ENCODE assay signal across 13 cellular contexts in the genomic region with DNA sequence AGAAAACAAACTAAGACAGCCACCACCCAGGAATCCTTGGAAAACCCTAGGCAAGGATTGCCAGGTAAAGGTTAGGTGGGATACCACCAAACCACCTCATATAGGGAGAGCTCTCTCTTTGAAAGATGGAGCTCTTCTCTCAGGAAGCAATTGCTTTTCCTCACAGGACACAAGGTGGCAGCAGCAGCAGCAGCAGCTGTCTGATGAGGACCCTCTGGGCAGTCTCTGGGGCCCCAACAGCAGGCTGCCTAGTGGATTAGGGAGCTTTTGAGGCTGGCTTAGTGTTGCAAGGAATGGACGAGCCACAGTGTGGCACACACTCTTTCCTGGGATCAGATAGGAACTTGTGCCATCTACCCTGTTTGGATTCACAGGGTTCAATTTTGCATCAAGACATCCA. TPM values are rescaled to one million over a fixed set of nuclear protein-coding genes. Genes with fewer than 3 reads are reported as not detected.
A peak's percentile ranks its signal among the peaks of the same experiment; 100 is the strongest.
DNase-seq lines count a peak whose midpoint lies in the region; ATAC-seq and TF ChIP-seq lines count a peak whose summit lies in the region.
"Had no signal": no experiment of that assay in that cellular context is flagged by ENCODE, and none has a peak within 500 bp of the region (broad histone marks: within the 10 kb centered on the region; RNA-seq: fewer than 3 reads in every experiment).

No MANE protein-coding gene starts in this region.

- no peak overlapping the region for H3K4me3 Mint-ChIP-seq in activated T-cell treated with anti-CD3 and anti-CD28 coated beads, Interleukin-2, amount 50 U/mL, for 24 hours
- H3K4me3 Mint-ChIP-seq: effector memory CD8-positive, alpha-beta T cell; stimulated activated effector memory CD8-positive, alpha-beta T cell treated with anti-CD3 and anti-CD28 coated beads, Interleukin-12 subunit alpha, Interleukin-12 subunit beta, amount 100 ng/mL, for 72 hours had no signal

- H3K27me3 Mint-ChIP-seq in activated T-cell treated with anti-CD3 and anti-CD28 coated beads, Interleukin-2, amount 50 U/mL, for 24 hours, result peaks cover 27% of the 10 kb centered on the region

- H3K4me3 ChIP-seq in BE2C (ENCODE audit: low read depth, low read length) (no peak overlapping the region), H7 (ENCODE audit: insufficient read depth, low read depth, low read length) (no peak overlapping the region), Panc1 (ENCODE audit: low read depth in 2 of 2, low read length in 2 of 2) (no peak overlapping the region), hepatocyte (no peak overlapping the region)
- H3K4me3 ChIP-seq: BLaER1 treated with 17β-estradiol and CSF1 and Interleukin-3, amounts not matched to agents 10 nM and 100 nM had no signal

- TF ChIP-seq CTCF in BE2C (IDR thresholded peaks at IDR 0.05; ENCODE audit: low read depth, low read length) (peak; percentile 51), Panc1 (IDR thresholded peaks at IDR 0.05) (peak; percentile 33), hepatocyte (IDR thresholded peaks at IDR 0.05; ENCODE audit: poor library complexity) (peak; percentile 22)

- peak; percentile 16 for DNase-seq in BE2C
- DNase-seq in H7, result peak; percentile 41
- no peak for DNase-seq in Panc1 (ENCODE audit: low read depth, low spot score)
- no peak for DNase-seq in hepatocyte (ENCODE audit: low spot score)
- no peak for DNase-seq in MV-4-11 (lab: John Stamatoyannopoulos, UW)
- no peak for DNase-seq in activated T-cell treated with anti-CD3 and anti-CD28 coated beads, Interleukin-2, amount 50 U/mL, for 24 hours
- DNase-seq: effector memory CD8-positive, alpha-beta T cell; head of caudate nucleus; KG1 had no signal

- H3K9me3 ChIP-seq in BE2C, result no peaks in the 10 kb centered on the region
- H3K9me3 ChIP-seq in Panc1 (ENCODE audit: control insufficient read depth, insufficient read depth, low read depth, low read length), result no peaks in the 10 kb centered on the region
- H3K9me3 ChIP-seq in hepatocyte (ENCODE audit: low read depth), result no peaks in the 10 kb centered on the region
- H3K9me3 ChIP-seq: BLaER1 treated with 17β-estradiol and CSF1 and Interleukin-3, amounts not matched to agents 10 nM and 100 nM had no signal

- POLR2A ChIA-PET in Panc1 (lab: Charles Lee), result no interaction called here

- H3K36me3 ChIP-seq in BE2C (no peaks in the 10 kb centered on the region), H7 (replicated peaks; ENCODE audit: control insufficient read depth, insufficient read depth, low read length) (no peaks in the 10 kb centered on the region), Panc1 (ENCODE audit: control insufficient read depth, insufficient read depth, low read length) (no peaks in the 10 kb centered on the region), hepatocyte (replicated peaks; ENCODE audit: insufficient read depth, low read depth) (no peaks in the 10 kb centered on the region)
- H3K36me3 ChIP-seq: BLaER1 treated with 17β-estradiol and CSF1 and Interleukin-3, amounts not matched to agents 10 nM and 100 nM had no signal

- intact Hi-C loops in Panc1 (cut with micrococcal nuclease; ENCODE audit: unreplicated experiment), result no loop called here

- 20% methylated on average over 1 of the region's 1 CpG for WGBS in hepatocyte (ENCODE audit: low lambda C conversion rate, missing lambda C conversion rate)

- H3K27ac Mint-ChIP-seq in activated T-cell treated with anti-CD3 and anti-CD28 coated beads, Interleukin-2, amount 50 U/mL, for 24 hours, result no peak overlapping the region
- H3K27ac Mint-ChIP-seq: effector memory CD8-positive, alpha-beta T cell; stimulated activated effector memory CD8-positive, alpha-beta T cell treated with anti-CD3 and anti-CD28 coated beads, Interleukin-12 subunit alpha, Interleukin-12 subunit beta, amount 100 ng/mL, for 72 hours had no signal

- CTCF ChIA-PET in Panc1 (lab: Charles Lee), result interaction anchor here (0.7 to 1.4 kb wide), 2 partner anchors 9 to 10 kb away, joined by 4 to 6 read pairs; no protein-coding TSS in a partner anchor

- H3K4me1 Mint-ChIP-seq in activated T-cell treated with anti-CD3 and anti-CD28 coated beads, Interleukin-2, amount 50 U/mL, for 24 hours (ENCODE audit: low read depth), result no peaks in the 10 kb centered on the region
- H3K4me1 Mint-ChIP-seq: stimulated activated effector memory CD8-positive, alpha-beta T cell treated with anti-CD3 and anti-CD28 coated beads, Interleukin-12 subunit alpha, Interleukin-12 subunit beta, amount 100 ng/mL, for 72 hours had no signal

- no peaks in the 10 kb centered on the region for H4K20me1 ChIP-seq in hepatocyte (ENCODE audit: insufficient read depth, poor library complexity, severe bottlenecking)

- ATAC-seq in Panc1 (no peak), HG03196 (IDR thresholded peaks at IDR 0.05; ENCODE audit: unreplicated experiment) (no peak), GM21526 (IDR thresholded peaks at IDR 0.05; ENCODE audit: low FRiP score, unreplicated experiment) (no peak)
- ATAC-seq: effector memory CD8-positive, alpha-beta T cell; stimulated activated effector memory CD8-positive, alpha-beta T cell treated with anti-CD3 and anti-CD28 coated beads, Interleukin-12 subunit alpha, Interleukin-12 subunit beta, amount 100 ng/mL, for 72 hours had no signal

- in situ Hi-C loops in Panc1 (cut with HindIII; ENCODE audit: low pct_unique_long_range_greater_than_20kb, low sequenced_read_pairs), result no loop called here

- no peaks in the 10 kb centered on the region for H3K9me2 ChIP-seq in hepatocyte (replicated peaks; ENCODE audit: insufficient read depth)

- no peaks in the 10 kb centered on the region for H3K36me3 Mint-ChIP-seq in activated T-cell treated with anti-CD3 and anti-CD28 coated beads, Interleukin-2, amount 50 U/mL, for 24 hours (ENCODE audit: low read depth)
- H3K36me3 Mint-ChIP-seq: stimulated activated effector memory CD8-positive, alpha-beta T cell treated with anti-CD3 and anti-CD28 coated beads, Interleukin-12 subunit alpha, Interleukin-12 subunit beta, amount 100 ng/mL, for 72 hours had no signal

- BruUV-seq in Panc1 (replicated peaks; lab: Mats Ljungman, UMichigan), result no TSS peak

- H2AFZ ChIP-seq in hepatocyte, result no peak overlapping the region

- H3K27me3 ChIP-seq in BE2C (no peaks in the 10 kb centered on the region), H7 (ENCODE audit: control insufficient read depth, insufficient read depth, low read length) (no peaks in the 10 kb centered on the region), Panc1 (ENCODE audit: control insufficient read depth, insufficient read depth, low read length) (no peaks in the 10 kb centered on the region), hepatocyte (no peaks in the 10 kb centered on the region)

- H3K4me1 ChIP-seq in BE2C, result no peaks in the 10 kb centered on the region
- H3K4me1 ChIP-seq in Panc1 (ENCODE audit: control insufficient read depth, insufficient read depth, low read length), result no peaks in the 10 kb centered on the region
- H3K4me1 ChIP-seq in hepatocyte (ENCODE audit: insufficient read depth), result no peaks in the 10 kb centered on the region

- no peaks in the 10 kb centered on the region for H3K79me2 ChIP-seq in hepatocyte

- H3K9me3 Mint-ChIP-seq in activated T-cell treated with anti-CD3 and anti-CD28 coated beads, Interleukin-2, amount 50 U/mL, for 24 hours, result no peaks in the 10 kb centered on the region
- H3K9me3 Mint-ChIP-seq: effector memory CD8-positive, alpha-beta T cell; stimulated activated effector memory CD8-positive, alpha-beta T cell treated with anti-CD3 and anti-CD28 coated beads, Interleukin-12 subunit alpha, Interleukin-12 subunit beta, amount 100 ng/mL, for 72 hours had no signal

- H3K4me2 ChIP-seq in hepatocyte, result no peak overlapping the region

- H3K27ac ChIP-seq in Panc1 (ENCODE audit: low read length), result no peak overlapping the region
- H3K27ac ChIP-seq in hepatocyte, result no peak overlapping the region
- H3K27ac ChIP-seq: BLaER1 treated with 17β-estradiol and CSF1 and Interleukin-3, amounts not matched to agents 10 nM and 100 nM had no signal

RNA-seq across cellular contexts. Expression of a gene that starts 41.4 kb away (rescaled TPM):
- polyA plus RNA-seq in BE2C (2012; ENCODE audit: insufficient read depth, insufficient read length, low read depth), result not detected
- total RNA-seq in H7 (2014; rRNA removed; shearing (Covaris generic)), result 7.1 and 7.3 TPM in 2 replicates
- total RNA-seq in Panc1 (2021; ENCODE audit: unreplicated experiment) (0.08 TPM), hepatocyte (1.6 and 2.1 TPM in 2 replicates)
- polyA plus RNA-seq in Panc1 (2012; ENCODE audit: insufficient read length), result not detected
- 0.56 and 0.82 TPM in 2 replicates for polyA plus RNA-seq in hepatocyte

Comparison
In these comparisons a context has a peak if more than half of its experiments do, and no peak if none do; other contexts are left out.
1. DNase-seq: peak in BE2C (single experiment) and H7 (single experiment); none in Panc1 (single experiment), hepatocyte (single experiment), MV-4-11 (single experiment) and activated T-cell treated with anti-CD3 and anti-CD28 coated beads, Interleukin-2, amount 50 U/mL, for 24 hours (single experiment).
2. Peak in every context shown above with its lines, with median percentiles within 50 percentile points of each other: CTCF ChIP-seq.